28 cellular contexts compared by ENCODE assay signal in the genomic region with DNA sequence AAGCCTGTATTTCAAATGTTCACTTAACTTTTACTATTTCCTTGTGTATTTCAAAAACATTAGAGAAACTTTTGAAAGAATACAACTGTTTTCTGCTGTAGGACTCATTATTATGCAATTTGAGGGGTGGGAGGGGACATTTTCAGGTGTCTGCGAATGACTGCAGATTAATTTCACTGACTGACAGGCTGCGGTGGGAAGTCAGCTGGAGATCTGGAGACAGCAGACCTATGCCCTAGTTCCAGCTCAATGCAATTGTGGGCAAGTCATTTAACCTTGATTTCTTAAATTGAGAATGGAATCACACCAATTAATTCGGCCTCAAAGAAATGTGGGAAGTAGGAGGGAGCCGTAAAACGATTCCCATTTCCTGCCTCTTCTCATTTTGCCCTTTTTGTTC.
"Had no signal": no experiment of that assay in that cellular context is flagged by ENCODE, and none has a peak within 500 bp of the region (broad histone marks: within the 10 kb centered on the region; RNA-seq: fewer than 3 reads in every experiment).

No MANE protein-coding gene starts in this region.

- H3K4me1 Mint-ChIP-seq: activated CD4-positive, alpha-beta T cell treated with anti-CD3 and anti-CD28 coated beads, Interleukin-2, amount 10 ng/mL, durations not matched to agents 7 days and 5 days; activated naive CD4-positive, alpha-beta T cell treated with anti-CD3 and anti-CD28 coated beads, Interleukin-2, amount 10 ng/mL, durations not matched to agents 7 days and 5 days had no signal

- ATAC-seq: activated T-cell treated with anti-CD3 and anti-CD28 coated beads, Interleukin-2, amount 50 U/mL, for 4 hours; PC-3; T-cell had no signal

- H3K4me3 ChIP-seq: breast epithelium, SK-N-MC had no signal

- H3K36me3 ChIP-seq: breast epithelium had no signal

- DNase-seq: activated CD4-positive, alpha-beta memory T cell treated with anti-CD3 and anti-CD28 coated beads for 36 hours; activated CD4-positive, alpha-beta T cell treated with anti-CD3 and anti-CD28 coated beads, Interleukin-2, amount 10 ng/mL, durations not matched to agents 7 days and 5 days; activated CD4-positive, CD25-positive, alpha-beta regulatory T cell; activated CD8-positive, alpha-beta memory T cell treated with anti-CD3 and anti-CD28 coated beads for 24 hours; activated gamma-delta T cell treated with Interleukin-2 at 50 U/mL for 16 hours; activated naive CD4-positive, alpha-beta T cell treated with anti-CD3 and anti-CD28 coated beads, Interleukin-2, amount 10 ng/mL, durations not matched to agents 7 days and 5 days; activated naive CD8-positive, alpha-beta T cell treated with anti-CD3 and anti-CD28 coated beads for 36 hours; activated T-cell treated with anti-CD3 and anti-CD28 coated beads, Interleukin-2, amount 50 U/mL, for 4 hours; central memory CD4-positive, alpha-beta T cell; KG1; MV-4-11; NCI-H1092 treated with DMSO at 0.1 percent for 48 hours; NCI-H1417 treated with DMSO at 0.1 percent for 48 hours; NCI-H1694; NCI-H2029; NCI-H2107; NCI-H2171 treated with DMSO at 0.1 percent for 48 hours; NCI-H345; NCI-H510A; NCI-H526 treated with DMSO at 0.1 percent for 48 hours; PC-3; SIG-M5; T-cell; T-helper 2 cell; T1000 had no signal

- H3K27ac ChIP-seq: breast epithelium, SK-N-MC had no signal

- H3K4me3 Mint-ChIP-seq: activated CD4-positive, alpha-beta memory T cell treated with anti-CD3 and anti-CD28 coated beads for 36 hours; activated CD4-positive, alpha-beta T cell treated with anti-CD3 and anti-CD28 coated beads, Interleukin-2, amount 10 ng/mL, durations not matched to agents 7 days and 5 days; activated naive CD4-positive, alpha-beta T cell treated with anti-CD3 and anti-CD28 coated beads, Interleukin-2, amount 10 ng/mL, durations not matched to agents 7 days and 5 days; activated naive CD8-positive, alpha-beta T cell treated with anti-CD3 and anti-CD28 coated beads for 36 hours; activated T-cell treated with anti-CD3 and anti-CD28 coated beads, Interleukin-2, amount 50 U/mL, for 4 hours; T-cell had no signal

- H3K9me3 Mint-ChIP-seq: activated CD4-positive, alpha-beta memory T cell treated with anti-CD3 and anti-CD28 coated beads for 36 hours; activated CD4-positive, alpha-beta T cell treated with anti-CD3 and anti-CD28 coated beads, Interleukin-2, amount 10 ng/mL, durations not matched to agents 7 days and 5 days; activated naive CD4-positive, alpha-beta T cell treated with anti-CD3 and anti-CD28 coated beads, Interleukin-2, amount 10 ng/mL, durations not matched to agents 7 days and 5 days; activated naive CD8-positive, alpha-beta T cell treated with anti-CD3 and anti-CD28 coated beads for 36 hours; activated T-cell treated with anti-CD3 and anti-CD28 coated beads, Interleukin-2, amount 50 U/mL, for 4 hours; activated T-helper 2 cell treated with anti-CD3 and anti-CD28 coated beads, Interferon-gamma antibody, Interleukin-2, Interleukin-4, amounts not matched to agents 10 μg/mL and 5 μg/mL and 100 μg/mL, durations not matched to agents 14 hours and 24 hours and 36 hours; T-cell had no signal

- H3K27ac Mint-ChIP-seq: activated CD4-positive, alpha-beta memory T cell treated with anti-CD3 and anti-CD28 coated beads for 36 hours; activated CD4-positive, alpha-beta T cell treated with anti-CD3 and anti-CD28 coated beads, Interleukin-2, amount 10 ng/mL, durations not matched to agents 7 days and 5 days; activated naive CD4-positive, alpha-beta T cell treated with anti-CD3 and anti-CD28 coated beads, Interleukin-2, amount 10 ng/mL, durations not matched to agents 7 days and 5 days; activated naive CD8-positive, alpha-beta T cell treated with anti-CD3 and anti-CD28 coated beads for 36 hours; activated T-helper 2 cell treated with anti-CD3 and anti-CD28 coated beads, Interferon-gamma antibody, Interleukin-2, Interleukin-4, amounts not matched to agents 10 μg/mL and 5 μg/mL and 100 μg/mL, durations not matched to agents 14 hours and 24 hours and 36 hours; T-cell had no signal

- H3K9me3 ChIP-seq: breast epithelium had no signal

- H3K27me3 ChIP-seq: breast epithelium had no signal

- H3K27me3 Mint-ChIP-seq: activated CD4-positive, alpha-beta T cell treated with anti-CD3 and anti-CD28 coated beads, Interleukin-2, amount 10 ng/mL, durations not matched to agents 7 days and 5 days; activated naive CD4-positive, alpha-beta T cell treated with anti-CD3 and anti-CD28 coated beads, Interleukin-2, amount 10 ng/mL, durations not matched to agents 7 days and 5 days had no signal

- H3K36me3 Mint-ChIP-seq: activated CD4-positive, alpha-beta memory T cell treated with anti-CD3 and anti-CD28 coated beads for 36 hours; activated naive CD4-positive, alpha-beta T cell treated with anti-CD3 and anti-CD28 coated beads, Interleukin-2, amount 10 ng/mL, durations not matched to agents 7 days and 5 days; activated naive CD8-positive, alpha-beta T cell treated with anti-CD3 and anti-CD28 coated beads for 36 hours; T-cell had no signal

- H3K4me1 ChIP-seq: breast epithelium had no signal
